Comparison of ENCODE assay signal across 10 cellular contexts in genomic region chr1:156421939-156422601, GRCh38. TPM values are rescaled to one million over a fixed set of nuclear protein-coding genes. Genes with fewer than 3 reads are reported as not detected.
A peak's percentile ranks its signal among the peaks of the same experiment; 100 is the strongest.
DNase-seq lines count a peak whose midpoint lies in the region; ATAC-seq, FAIRE-seq and TF ChIP-seq lines count a peak whose summit lies in the region.
"Had no signal": no experiment of that assay in that cellular context is flagged by ENCODE, and none has a peak within 500 bp of the region (broad histone marks: within the 10 kb centered on the region; RNA-seq: fewer than 3 reads in every experiment).

No MANE protein-coding gene starts in this region.

- no peak for ATAC-seq in GM19395 (IDR thresholded peaks at IDR 0.05; ENCODE audit: unreplicated experiment)

- no peak overlapping the region for H3K27ac ChIP-seq in duodenal mucosa (ENCODE audit: low read depth, low read length)
- peak overlapping the region; percentile 92 for H3K27ac ChIP-seq in trophoblast cell (ENCODE audit: low read depth, low read length)
- H3K27ac ChIP-seq in kidney (ENCODE audit: low read depth in 2 of 2, low read length in 2 of 2), result no peak overlapping the region

- WGBS in trophoblast cell (ENCODE audit: extremely low coverage, insufficient coverage, insufficient read length), result no CpG with 5 or more reads among the region's 12 CpGs

- no peak for FAIRE-seq in kidney (lab: Jason Lieb, UNC)
- FAIRE-seq: H54 had no signal

- H3K36me3 ChIP-seq in MG63, result no peaks in the 10 kb centered on the region
- no peaks in the 10 kb centered on the region for H3K36me3 ChIP-seq in duodenal mucosa (ENCODE audit: control insufficient read depth in 1 of 2, insufficient read depth in 2 of 2, low read length in 2 of 2)
- H3K36me3 ChIP-seq in trophoblast cell (ENCODE audit: control insufficient read depth in 1 of 2, insufficient read depth in 2 of 2, low read length in 2 of 2), result peaks cover 1 to 3% of the 10 kb centered on the region in 2 experiments
- H3K36me3 ChIP-seq in kidney (ENCODE audit: control insufficient read depth in 1 of 2, insufficient read depth in 2 of 2, low read length in 2 of 2), result no peaks in the 10 kb centered on the region

- H3K4me3 ChIP-seq in MG63 (peak overlapping the region; percentile 19; the same call in 1 of the 2 replicates), duodenal mucosa (ENCODE audit: low read depth in 1 of 2, low read length in 2 of 2) (peak overlapping the region; percentile 44 to 63), trophoblast cell (ENCODE audit: low read depth, low read length) (peak overlapping the region; percentile 59), kidney (ENCODE audit: low read length in 2 of 2) (peak overlapping the region in 1 of 2 donors; percentile 29)

- H3K79me1 ChIP-seq in trophoblast cell (ENCODE audit: low read length), result peaks cover 29% of the 10 kb centered on the region

- peak overlapping the region; percentile 83 for H3K18ac ChIP-seq in trophoblast cell (ENCODE audit: low read length)

- DNase-seq in Calu3 (no peak), MG63 (no peak), trophoblast cell (peak; percentile 75 to 86), NCI-H146 (lab: John Stamatoyannopoulos, UW) (no peak), kidney (no peak), GF-D8 (lab: John Stamatoyannopoulos, UW) (no peak)

- H4K91ac ChIP-seq in trophoblast cell (ENCODE audit: low read depth, low read length), result peak overlapping the region; percentile 74

- no peaks in the 10 kb centered on the region for H3K9me3 ChIP-seq in MG63
- no peaks in the 10 kb centered on the region for H3K9me3 ChIP-seq in duodenal mucosa (ENCODE audit: control insufficient read depth in 1 of 2, low read length in 2 of 2)
- H3K9me3 ChIP-seq in trophoblast cell (ENCODE audit: insufficient read depth, low read depth, low read length), result peaks cover 2% of the 10 kb centered on the region
- no peaks in the 10 kb centered on the region for H3K9me3 ChIP-seq in kidney (ENCODE audit: control insufficient read depth in 1 of 2, low read length in 2 of 2)

- peak overlapping the region; percentile 62 for H3K14ac ChIP-seq in trophoblast cell (ENCODE audit: low read length)

- H3K27me3 Mint-ChIP-seq in Calu3 (ENCODE audit: unreplicated experiment), result peaks cover 100% of the 10 kb centered on the region

- H3K79me2 ChIP-seq in trophoblast cell (ENCODE audit: control insufficient read depth, insufficient read depth, low read length, poor library complexity), result peaks cover 16% of the 10 kb centered on the region

- H3K4me1 ChIP-seq in duodenal mucosa (ENCODE audit: control insufficient read depth in 1 of 2, insufficient read depth in 2 of 2, low read length in 2 of 2), result peaks cover 16 to 23% of the 10 kb centered on the region in 2 donors
- peaks cover 33 to 44% of the 10 kb centered on the region in 2 experiments for H3K4me1 ChIP-seq in trophoblast cell (ENCODE audit: control insufficient read depth in 1 of 2, insufficient read depth in 2 of 2, low read length in 2 of 2)
- peaks cover 0 to 10% of the 10 kb centered on the region in 2 donors for H3K4me1 ChIP-seq in kidney (ENCODE audit: control insufficient read depth in 1 of 2, insufficient read depth in 1 of 2, low read depth in 1 of 2, low read length in 2 of 2)

- H3K4ac ChIP-seq in trophoblast cell (ENCODE audit: low read depth, low read length), result peak overlapping the region; percentile 54

- no TSS peak for BruUV-seq in Calu3 (replicated peaks; lab: Mats Ljungman, UMichigan)

- peaks cover 26% of the 10 kb centered on the region for H3K36me3 Mint-ChIP-seq in Calu3 (ENCODE audit: insufficient read depth, unreplicated experiment)

- peak overlapping the region; percentile 76 for H3K4me3 Mint-ChIP-seq in Calu3 (ENCODE audit: low read depth, unreplicated experiment)

- CTCF ChIA-PET in Calu3 (lab: Charles Lee), result interaction anchor here (0.7 to 2.8 kb wide), 5 partner anchors 9 to 37 kb away, joined by 4 to 19 read pairs (median 6); no protein-coding TSS in a partner anchor

- peak overlapping the region; percentile 57 for H3K27ac Mint-ChIP-seq in Calu3 (ENCODE audit: unreplicated experiment)

- intact Hi-C loops in Calu3 (cut with micrococcal nuclease; ENCODE audit: unreplicated experiment), result no loop called here
- intact Hi-C loops in kidney (cut with DNase I), result no loop called here

- peak overlapping the region; percentile 31 for H2AK5ac ChIP-seq in trophoblast cell (ENCODE audit: low read length)

- H3K9me3 Mint-ChIP-seq in Calu3 (ENCODE audit: low read depth, unreplicated experiment), result no peaks in the 10 kb centered on the region

- peak overlapping the region; percentile 40 for H4K8ac ChIP-seq in trophoblast cell (ENCODE audit: low read depth, low read length)

- H2BK120ac ChIP-seq in trophoblast cell (ENCODE audit: insufficient read depth, low read length, poor library complexity), result peak overlapping the region; percentile 78

- peaks cover 36% of the 10 kb centered on the region for H3K4me1 Mint-ChIP-seq in Calu3 (ENCODE audit: low read depth, unreplicated experiment)

- H3K23ac ChIP-seq in trophoblast cell (ENCODE audit: low read length), result no peak overlapping the region

- no peak for TF ChIP-seq CTCF in Calu3 (IDR thresholded peaks at IDR 0.05; ENCODE audit: unreplicated experiment)
- TF ChIP-seq CTCF in kidney (IDR thresholded peaks at IDR 0.05; ENCODE audit: borderline replicate concordance, extremely low read depth, insufficient read depth), result no peak

- H4K12ac ChIP-seq in trophoblast cell (ENCODE audit: low read depth, low read length), result no peak overlapping the region

- H2AFZ ChIP-seq in trophoblast cell (ENCODE audit: insufficient read depth, low read length, poor library complexity), result peak overlapping the region; percentile 66

- H3K4me2 ChIP-seq in trophoblast cell (ENCODE audit: low read length), result peak overlapping the region; percentile 87

- peak overlapping the region; percentile 85 for H2BK5ac ChIP-seq in trophoblast cell (ENCODE audit: low read depth, low read length, poor library complexity)

- H2BK12ac ChIP-seq in trophoblast cell (ENCODE audit: low read length), result peak overlapping the region; percentile 39

- H3K27me3 ChIP-seq in MG63, result peaks cover 83% of the 10 kb centered on the region
- H3K27me3 ChIP-seq in duodenal mucosa (ENCODE audit: control insufficient read depth in 1 of 2, insufficient read depth in 2 of 2, low read length in 2 of 2), result peaks cover 91 to 94% of the 10 kb centered on the region in 2 donors
- H3K27me3 ChIP-seq in trophoblast cell (ENCODE audit: insufficient read depth, low read length), result no peaks in the 10 kb centered on the region

- no peak overlapping the region for H3K9ac ChIP-seq in duodenal mucosa (ENCODE audit: low read depth in 1 of 2, low read length in 2 of 2)
- H3K9ac ChIP-seq in trophoblast cell (ENCODE audit: low read length), result peak overlapping the region; percentile 37
- no peak overlapping the region for H3K9ac ChIP-seq in kidney (ENCODE audit: low read length in 2 of 2)

RNA-seq across cellular contexts. Expression of gene RHBG, which starts 53.1 kb away (rescaled TPM):
- total RNA-seq in Calu3 (2022) (0.26 and 0.42 TPM in 2 replicates), kidney (4.2 TPM)
- not detected in 2 replicates for total RNA-seq in MG63 (2014; rRNA removed; shearing (Covaris generic); ENCODE audit: low replicate concordance)
- polyA plus RNA-seq in trophoblast cell (2013), result 9.3 and 10.1 TPM in 2 replicates
- 61.9 TPM for polyA plus RNA-seq in kidney (ENCODE audit: insufficient read depth, low read depth, low replicate concordance)
- total RNA-seq: LHCN-M2 had no signal

Comparison
In these comparisons a context has a peak if more than half of its experiments do, and no peak if none do; other contexts are left out.
1. DNase-seq: peak in trophoblast cell (2 of 2); none in Calu3 (single experiment), MG63 (single experiment), NCI-H146 (single experiment), kidney (single experiment) and GF-D8 (single experiment).